ENCODE assay signal across 19 cellular contexts in genomic region chr10:49528977-49529506, GRCh38. TPM values are rescaled to one million over a fixed set of nuclear protein-coding genes. Genes with fewer than 3 reads are reported as not detected.
A peak's percentile ranks its signal among the peaks of the same experiment; 100 is the strongest.
DNase-seq lines count a peak whose midpoint lies in the region; ATAC-seq, FAIRE-seq and TF ChIP-seq lines count a peak whose summit lies in the region.
"Had no signal": no experiment of that assay in that cellular context is flagged by ENCODE, and none has a peak within 500 bp of the region (broad histone marks: within the 10 kb centered on the region; RNA-seq: fewer than 3 reads in every experiment).

No MANE protein-coding gene starts in this region.

- no peaks in the 10 kb centered on the region for H3K9me3 ChIP-seq in K562 (replicated peaks; ENCODE audit: control insufficient read depth, insufficient read depth, low read depth, low read length)
- H3K9me3 ChIP-seq: BLaER1 treated with 17β-estradiol and CSF1 and Interleukin-3, amounts not matched to agents 10 nM and 100 nM had no signal

- H3K4me1 Mint-ChIP-seq in HFFc6 (ENCODE audit: low read depth) = peaks cover 78% of the 10 kb centered on the region
- peaks cover 17 to 30% of the 10 kb centered on the region in 2 donors for H3K4me1 Mint-ChIP-seq in stimulated activated naive B cell treated with anti-CD40 and anti-IgM and Interleukin-4, amounts not matched to agents 10 μg/mL and 1 μg/mL and 100 μg/mL, for 72 hours

- H3K36me3 ChIP-seq in K562 (ENCODE audit: control insufficient read depth, insufficient read depth, low read length) = peaks cover 78% of the 10 kb centered on the region

- H3K9ac ChIP-seq in K562 (ENCODE audit: insufficient read depth in 1 of 2, low read depth in 2 of 2, low read length in 2 of 2) = no peak overlapping the region
- H3K9ac ChIP-seq: BLaER1 treated with 17β-estradiol and CSF1 and Interleukin-3, amounts not matched to agents 10 nM and 100 nM had no signal

- peaks cover 21 to 33% of the 10 kb centered on the region in 2 donors for H3K36me3 Mint-ChIP-seq in activated naive CD4-positive, alpha-beta T cell treated with anti-CD3 and anti-CD28 coated beads, Interleukin-2, amount 50 U/mL, for 72 hours
- H3K36me3 Mint-ChIP-seq in HFFc6 (ENCODE audit: low read depth) = peaks cover 65% of the 10 kb centered on the region
- peaks cover 54 to 59% of the 10 kb centered on the region in 2 donors for H3K36me3 Mint-ChIP-seq in stimulated activated naive B cell treated with anti-CD40 and anti-IgM and Interleukin-4, amounts not matched to agents 10 μg/mL and 1 μg/mL and 100 μg/mL, for 72 hours

- peaks cover 0 to 16% of the 10 kb centered on the region in 2 experiments; a peak in 2 of 5 replicates for H3K4me1 ChIP-seq in K562 (replicated peaks in 1 of 2; ENCODE audit: control insufficient read depth in 2 of 2, insufficient read depth in 2 of 2, low read length in 2 of 2)

- H3K4me3 ChIP-seq in K562 = no peak overlapping the region
- H3K4me3 ChIP-seq: BLaER1 treated with 17β-estradiol and CSF1 and Interleukin-3, amounts not matched to agents 10 nM and 100 nM; GM12878 had no signal

- H3K9me3 Mint-ChIP-seq in activated naive CD4-positive, alpha-beta T cell treated with anti-CD3 and anti-CD28 coated beads, Interleukin-2, amount 50 U/mL, for 72 hours = no peaks in the 10 kb centered on the region
- no peaks in the 10 kb centered on the region for H3K9me3 Mint-ChIP-seq in HFFc6
- no peaks in the 10 kb centered on the region for H3K9me3 Mint-ChIP-seq in stimulated activated naive B cell treated with anti-CD40 and anti-IgM and Interleukin-4, amounts not matched to agents 10 μg/mL and 1 μg/mL and 100 μg/mL, for 72 hours
- H3K9me3 Mint-ChIP-seq: CD8-positive, alpha-beta T cell; H9 had no signal

- TF ChIP-seq EP300 in K562 (IDR thresholded peaks at IDR 0.05; ENCODE audit: low read length) = no peak

- in situ Hi-C loops in K562 (cut with MboI) = no loop called here

- TF ChIP-seq POLR2A in K562 (conservative IDR thresholded peaks at IDR 0.05) = no peak

- DNase-seq in activated naive CD4-positive, alpha-beta T cell treated with anti-CD3 and anti-CD28 coated beads, Interleukin-2, amount 50 U/mL, for 72 hours (ENCODE audit: low spot score in 2 of 2) = no peak
- DNase-seq in activated naive CD4-positive, alpha-beta T cell treated with Interleukin-2 at 50 U/mL for 16 hours = no peak
- DNase-seq in HFFc6 (no peak), K562 (ENCODE audit: extremely low read depth in 1 of 4, low spot score in 3 of 4) (no peak), SKM-1 treated with dmso at 0.1 percent for 144 hours (lab: John Stamatoyannopoulos, UW; ENCODE audit: unreplicated experiment) (no peak)
- DNase-seq in stimulated activated naive B cell treated with anti-CD40 and anti-IgM and Interleukin-4, amounts not matched to agents 10 μg/mL and 1 μg/mL and 100 μg/mL, for 72 hours = no peak
- DNase-seq: 8988T; Calu3; CD8-positive, alpha-beta T cell; DMS53; DND-41; EL; H9 had no signal

- no peak overlapping the region for H3K27ac ChIP-seq in K562 (ENCODE audit: extremely low read depth, low read depth, low read length)
- H3K27ac ChIP-seq: BLaER1 treated with 17β-estradiol and CSF1 and Interleukin-3, amounts not matched to agents 10 nM and 100 nM had no signal

- FAIRE-seq in K562 (lab: Jason Lieb, UNC) = no peak
- FAIRE-seq: GM12878, GM19239, H1 had no signal

- BruUV-seq in K562 (replicated peaks; lab: Mats Ljungman, UMichigan) = no TSS peak

- POLR2A ChIA-PET in K562 (lab: Yijun Ruan, JAX) = interaction anchor here (1.3 to 2.0 kb wide), 2 partner anchors 9 to 10 kb away, joined by 3 to 8 read pairs; partner anchors contain the start of gene ERCC6

- H3K27ac Mint-ChIP-seq in activated naive CD4-positive, alpha-beta T cell treated with anti-CD3 and anti-CD28 coated beads, Interleukin-2, amount 50 U/mL, for 72 hours = peak overlapping the region; percentile 11 to 69
- peak overlapping the region; percentile 42 for H3K27ac Mint-ChIP-seq in HFFc6
- peak overlapping the region; percentile 91 for H3K27ac Mint-ChIP-seq in stimulated activated naive B cell treated with anti-CD40 and anti-IgM and Interleukin-4, amounts not matched to agents 10 μg/mL and 1 μg/mL and 100 μg/mL, for 72 hours
- H3K27ac Mint-ChIP-seq: B cell; CD8-positive, alpha-beta T cell had no signal

- intact Hi-C loops in K562 (cut with micrococcal nuclease) = no loop called here

- no peak overlapping the region for H3K4me2 ChIP-seq in K562 (ENCODE audit: insufficient read depth, low read length)
- H3K4me2 ChIP-seq: BLaER1 treated with 17β-estradiol and CSF1 and Interleukin-3, amounts not matched to agents 10 nM and 100 nM had no signal

- WGBS in K562 (ENCODE audit: insufficient coverage, low coverage, missing lambda C conversion rate) = 63% methylated on average over 2 of the region's 2 CpGs

- H3K4me3 Mint-ChIP-seq in HFFc6 = no peak overlapping the region
- H3K4me3 Mint-ChIP-seq in stimulated activated naive B cell treated with anti-CD40 and anti-IgM and Interleukin-4, amounts not matched to agents 10 μg/mL and 1 μg/mL and 100 μg/mL, for 72 hours = peak overlapping the region; percentile 35 to 62
- H3K4me3 Mint-ChIP-seq: B cell; CD8-positive, alpha-beta T cell; H9 had no signal

- H3K79me2 ChIP-seq in K562 (ENCODE audit: control insufficient read depth, insufficient read depth, low read length) = peaks cover 7% of the 10 kb centered on the region; the same call in 1 of the 3 replicates

- TF ChIP-seq RAD21 in K562 (CRISPR knock-in tag; conservative IDR thresholded peaks at IDR 0.05 in 1 of 2, IDR thresholded peaks at IDR 0.05 in 1 of 2) = no peak

- peak in 1 of 2 donors; percentile 47 for ATAC-seq in activated naive CD4-positive, alpha-beta T cell treated with anti-CD3 and anti-CD28 coated beads, Interleukin-2, amount 50 U/mL, for 72 hours
- no peak for ATAC-seq in K562
- ATAC-seq in stimulated activated naive B cell treated with anti-CD40 and anti-IgM and Interleukin-4, amounts not matched to agents 10 μg/mL and 1 μg/mL and 100 μg/mL, for 72 hours (replicated peaks) = peak; percentile 67 to 71
- ATAC-seq in HG03135 (IDR thresholded peaks at IDR 0.05; ENCODE audit: unreplicated experiment) = no peak
- ATAC-seq: CD8-positive, alpha-beta T cell; GM12878 had no signal

- TF ChIP-seq CTCF in HFFc6 (IDR thresholded peaks at IDR 0.05) (no peak), K562 (IDR thresholded peaks at IDR 0.05 in 2 of 3, conservative IDR thresholded peaks at IDR 0.05 in 1 of 3; ENCODE audit: insufficient read depth in 2 of 3, low read depth in 1 of 3, low read length in 3 of 3) (no peak)

- no peaks in the 10 kb centered on the region; the same call in 1 of the 2 replicates for H3K27me3 Mint-ChIP-seq in HFFc6 (ENCODE audit: insufficient read depth)
- H3K27me3 Mint-ChIP-seq in stimulated activated naive B cell treated with anti-CD40 and anti-IgM and Interleukin-4, amounts not matched to agents 10 μg/mL and 1 μg/mL and 100 μg/mL, for 72 hours = no peaks in the 10 kb centered on the region
- H3K27me3 Mint-ChIP-seq: B cell had no signal

- H4K20me1 ChIP-seq in K562 (replicated peaks; ENCODE audit: control insufficient read depth, insufficient read depth, low read length) = 0 out of 2 replicates have a peak, but pooled peaks cover 4% of the 10 kb centered on the region

- H3K27me3 ChIP-seq in K562 (ENCODE audit: control insufficient read depth in 2 of 2, insufficient read depth in 2 of 2, low read length in 2 of 2) = no peaks in the 10 kb centered on the region
- H3K27me3 ChIP-seq: BLaER1 treated with 17β-estradiol and CSF1 and Interleukin-3, amounts not matched to agents 10 nM and 100 nM had no signal

- CTCF ChIA-PET in K562 (lab: Yijun Ruan, JAX; ENCODE audit: low intra/inter-chr PET ratio) = interaction anchor here (0.7 kb wide), 1 partner anchor 30 kb away, joined by 3 read pairs; no protein-coding TSS in a partner anchor

- H3K9me1 ChIP-seq in K562 (ENCODE audit: control insufficient read depth, insufficient read depth, low read length) = no peaks in the 10 kb centered on the region

- H2AFZ ChIP-seq in K562 (ENCODE audit: low read depth, low read length) = no peak overlapping the region

TF ChIP-seq in K562, 482 proteins besides CTCF, POLR2A, EP300 and RAD21 (continues in another document):
- TF ChIP-seq POLR2AphosphoS2 (IDR thresholded peaks at IDR 0.05; ENCODE audit: low read length) = no peak
- 0 out of 2 replicates have a peak, but pooled peaks have one; percentile 12 for TF ChIP-seq NFE2 (IDR thresholded peaks at IDR 0.05; ENCODE audit: low read depth)
- no peak for TF ChIP-seq THRAP3 (IDR thresholded peaks at IDR 0.05; ENCODE audit: borderline replicate concordance)

RNA-seq across cellular contexts. Expression of gene ERCC6, which starts 9.9 kb away (rescaled TPM):
- 10 to 100 TPM; 31.7 to 36.2 TPM for total RNA-seq in activated naive CD4-positive, alpha-beta T cell treated with anti-CD3 and anti-CD28 coated beads, Interleukin-2, amount 50 U/mL, for 72 hours
- 10 to 100 TPM; 52.5 to 97.5 (median 59.3) TPM for total RNA-seq in HFFc6 (2021; fragmentation: NEBNext Ultra II Directional; extraction: Animal tissue kit (Norgen Biotek cat#: 25700))
- 50.8 and 74.2 TPM in 2 replicates for total RNA-seq in K562 (2011; cell fraction: chromatin; rRNA removed; ENCODE audit: low replicate concordance)
- total RNA-seq in K562 (2011; cell fraction: nucleolus; rRNA removed) = 14.2 and 24.2 TPM in 2 replicates
- 32.3 and 48.5 TPM in 2 replicates for total RNA-seq in K562 (2011; cell fraction: nucleoplasm; rRNA removed)
- 7.1 and 7.8 TPM in 2 replicates for total RNA-seq in K562 (2014; rRNA removed)
- total RNA-seq in K562 (2014; rRNA removed; fragmentation: Illumina TruSeq; extraction: Trizol) = 13.6 and 13.8 TPM in 2 replicates
- 11.5 and 11.8 TPM in 2 replicates for total RNA-seq in K562 (2015; rRNA removed; fragmentation: Illumina TruSeq; extraction: Trizol)
- 15.7 and 17.3 TPM in 2 replicates for total RNA-seq in K562 (2021)
- polyA plus RNA-seq in K562 (2011; rRNA removed) = 17.0 and 17.7 TPM in 2 replicates
- polyA plus RNA-seq in K562 (2011; cell fraction: cytosol; rRNA removed) = 8.1 and 8.6 TPM in 2 replicates
- 24.5 and 34.1 TPM in 2 replicates for polyA plus RNA-seq in K562 (2011; cell fraction: nucleus; rRNA removed)
- 8.6 and 9.5 TPM in 2 replicates for polyA plus RNA-seq in K562 (2012)
- polyA plus RNA-seq in K562 (2014; fragmentation: Illumina TruSeq; extraction: Trizol) = 9.1 and 11.6 TPM in 2 replicates
- 10 to 100 TPM in 1 of 2 experiments, 1 to 10 TPM in 1; 7.8 to 13.4 TPM for polyA plus RNA-seq in K562 (2014; fragmentation: Nextera tagmentation; extraction: Ambion mirVana)
- 7.2 and 9.9 TPM in 2 replicates for polyA plus RNA-seq in K562 (2014; rRNA removed)
- 53.0 and 70.7 TPM in 2 replicates for polyA minus RNA-seq in K562 (2011; rRNA and poly(A)+ RNA removed)
- polyA minus RNA-seq in K562 (2011; cell fraction: cytosol; rRNA and poly(A)+ RNA removed) = 11.6 and 12.3 TPM in 2 replicates
- 31.2 and 51.4 TPM in 2 replicates for polyA minus RNA-seq in K562 (2011; cell fraction: nucleus; rRNA and poly(A)+ RNA removed)

Comparison
In these comparisons a context has a peak if more than half of its experiments do, and no peak if none do; other contexts are left out.
1. ATAC-seq: peak in stimulated activated naive B cell treated with anti-CD40 and anti-IgM and Interleukin-4, amounts not matched to agents 10 μg/mL and 1 μg/mL and 100 μg/mL, for 72 hours (2 of 2); none in K562 (single experiment) and HG03135 (single experiment).
2. H3K27ac Mint-ChIP-seq: peak in every context shown above with its lines; median percentile 91 in stimulated activated naive B cell treated with anti-CD40 and anti-IgM and Interleukin-4, amounts not matched to agents 10 μg/mL and 1 μg/mL and 100 μg/mL, for 72 hours; 42 in HFFc6; 40 in activated naive CD4-positive, alpha-beta T cell treated with anti-CD3 and anti-CD28 coated beads, Interleukin-2, amount 50 U/mL, for 72 hours.